In genomic region chr12:52528641-52529143, GRCh38 we compare ENCODE assay signal across 29 cellular contexts. TPM values are rescaled to one million over a fixed set of nuclear protein-coding genes. Genes with fewer than 3 reads are reported as not detected.
DNase-seq lines count a peak whose midpoint lies in the region; ATAC-seq and TF ChIP-seq lines count a peak whose summit lies in the region.
"Had no signal": no experiment of that assay in that cellular context is flagged by ENCODE, and none has a peak within 500 bp of the region (broad histone marks: within the 10 kb centered on the region; RNA-seq: fewer than 3 reads in every experiment).

No MANE protein-coding gene starts in this region.

- TF ChIP-seq CTCF in body of pancreas (IDR thresholded peaks at IDR 0.05): no peak
- no peak for TF ChIP-seq CTCF in sigmoid colon (IDR thresholded peaks at IDR 0.05)

- no peak overlapping the region for H3K4me3 ChIP-seq in body of pancreas
- H3K4me3 ChIP-seq in sigmoid colon: no peak overlapping the region
- H3K4me3 ChIP-seq: skin epidermis, thyroid gland had no signal

- H3K36me3 ChIP-seq in body of pancreas (replicated peaks in 1 of 2; ENCODE audit: insufficient read depth in 1 of 2, low read depth in 2 of 2): no peaks in the 10 kb centered on the region
- H3K36me3 ChIP-seq in sigmoid colon: no peaks in the 10 kb centered on the region
- H3K36me3 ChIP-seq: thyroid gland had no signal

- no peaks in the 10 kb centered on the region for H3K27me3 Mint-ChIP-seq in activated CD4-positive, alpha-beta memory T cell treated with anti-CD3 and anti-CD28 coated beads for 36 hours
- H3K27me3 Mint-ChIP-seq in activated CD4-positive, alpha-beta memory T cell treated with anti-CD3 and anti-CD28 coated beads, Interleukin-2, amount 10 ng/mL, durations not matched to agents 7 days and 5 days: no peaks in the 10 kb centered on the region
- H3K27me3 Mint-ChIP-seq: activated naive CD8-positive, alpha-beta T cell; activated T-helper 17 cell treated with anti-CD3 and anti-CD28 coated beads, Interleukin-2, amount 50 U/mL, for 72 hours had no signal

- H3K27ac ChIP-seq in body of pancreas: peak overlapping the region in 3 of 4 donors; percentile 12 to 79 (median 39)
- no peak overlapping the region for H3K27ac ChIP-seq in sigmoid colon
- H3K27ac ChIP-seq: epithelial cell of prostate, thyroid gland had no signal

- H3K27ac Mint-ChIP-seq in activated CD4-positive, alpha-beta memory T cell treated with anti-CD3 and anti-CD28 coated beads for 36 hours: no peak overlapping the region
- H3K27ac Mint-ChIP-seq in activated CD4-positive, alpha-beta memory T cell treated with anti-CD3 and anti-CD28 coated beads, Interleukin-2, amount 10 ng/mL, durations not matched to agents 7 days and 5 days: no peak overlapping the region
- H3K27ac Mint-ChIP-seq: activated naive CD8-positive, alpha-beta T cell; activated T-helper 17 cell treated with anti-CD3 and anti-CD28 coated beads, Interleukin-2, amount 50 U/mL, for 72 hours; CD8-positive, alpha-beta memory T cell; WTC11 had no signal

- CTCF ChIA-PET in activated CD4-positive, alpha-beta memory T cell treated with anti-CD3 and anti-CD28 coated beads for 36 hours (lab: Charles Lee): no interaction called here
- CTCF ChIA-PET in activated CD4-positive, alpha-beta memory T cell treated with anti-CD3 and anti-CD28 coated beads, Interleukin-2, amount 10 ng/mL, durations not matched to agents 7 days and 5 days (lab: Charles Lee): no interaction called here

- H3K27me3 ChIP-seq in body of pancreas: no peaks in the 10 kb centered on the region
- H3K27me3 ChIP-seq in sigmoid colon: no peaks in the 10 kb centered on the region
- H3K27me3 ChIP-seq: thyroid gland had no signal

- intact Hi-C loops in activated CD4-positive, alpha-beta memory T cell treated with anti-CD3 and anti-CD28 coated beads for 36 hours (cut with micrococcal nuclease): no loop called here
- intact Hi-C loops in body of pancreas (cut with DNase I) (no loop called here), posterior cingulate gyrus (cut with DNase I) (no loop called here), sigmoid colon (cut with DNase I) (no loop called here)

- no peaks in the 10 kb centered on the region for H3K9me3 Mint-ChIP-seq in activated CD4-positive, alpha-beta memory T cell treated with anti-CD3 and anti-CD28 coated beads for 36 hours
- H3K9me3 Mint-ChIP-seq in activated CD4-positive, alpha-beta memory T cell treated with anti-CD3 and anti-CD28 coated beads, Interleukin-2, amount 10 ng/mL, durations not matched to agents 7 days and 5 days: no peaks in the 10 kb centered on the region
- H3K9me3 Mint-ChIP-seq: activated T-helper 17 cell treated with anti-CD3 and anti-CD28 coated beads, Interleukin-2, amount 50 U/mL, for 72 hours; CD8-positive, alpha-beta memory T cell; WTC11 had no signal

- H3K4me1 Mint-ChIP-seq in activated CD4-positive, alpha-beta memory T cell treated with anti-CD3 and anti-CD28 coated beads for 36 hours (ENCODE audit: low read depth): no peaks in the 10 kb centered on the region
- H3K4me1 Mint-ChIP-seq in activated CD4-positive, alpha-beta memory T cell treated with anti-CD3 and anti-CD28 coated beads, Interleukin-2, amount 10 ng/mL, durations not matched to agents 7 days and 5 days: peaks cover 8% of the 10 kb centered on the region
- H3K4me1 Mint-ChIP-seq: activated T-helper 17 cell treated with anti-CD3 and anti-CD28 coated beads, Interleukin-2, amount 50 U/mL, for 72 hours; WTC11 had no signal

- POLR2A ChIA-PET in activated CD4-positive, alpha-beta memory T cell treated with anti-CD3 and anti-CD28 coated beads for 36 hours (lab: Charles Lee): no interaction called here
- POLR2A ChIA-PET in activated CD4-positive, alpha-beta memory T cell treated with anti-CD3 and anti-CD28 coated beads, Interleukin-2, amount 10 ng/mL, durations not matched to agents 7 days and 5 days (lab: Charles Lee): no interaction called here

- H3K4me1 ChIP-seq in body of pancreas: peaks cover 7% of the 10 kb centered on the region
- peaks cover 0 to 3% (median under 1%) of the 10 kb centered on the region in 4 donors for H3K4me1 ChIP-seq in sigmoid colon
- H3K4me1 ChIP-seq: thyroid gland had no signal

- H3K36me3 Mint-ChIP-seq in activated CD4-positive, alpha-beta memory T cell treated with anti-CD3 and anti-CD28 coated beads for 36 hours: no peaks in the 10 kb centered on the region
- H3K36me3 Mint-ChIP-seq in activated CD4-positive, alpha-beta memory T cell treated with anti-CD3 and anti-CD28 coated beads, Interleukin-2, amount 10 ng/mL, durations not matched to agents 7 days and 5 days (ENCODE audit: low read depth): no peaks in the 10 kb centered on the region
- H3K36me3 Mint-ChIP-seq: activated naive CD8-positive, alpha-beta T cell; CD8-positive, alpha-beta memory T cell; WTC11 had no signal

- TF ChIP-seq POLR2A in body of pancreas (IDR thresholded peaks at IDR 0.05): no peak
- no peak for TF ChIP-seq POLR2A in sigmoid colon (IDR thresholded peaks at IDR 0.05)

- WGBS in body of pancreas, 2 donors: 38 to 60% methylated on average over 5 to 8 of the region's 8 CpGs
- 68 to 88% methylated on average over 8 of the region's 8 CpGs for WGBS in sigmoid colon, 2 donors

- H3K9me3 ChIP-seq in body of pancreas (no peaks in the 10 kb centered on the region), sigmoid colon (no peaks in the 10 kb centered on the region)
- H3K9me3 ChIP-seq: thyroid gland had no signal

- H3K4me3 Mint-ChIP-seq in activated CD4-positive, alpha-beta memory T cell treated with anti-CD3 and anti-CD28 coated beads for 36 hours: no peak overlapping the region
- H3K4me3 Mint-ChIP-seq in activated CD4-positive, alpha-beta memory T cell treated with anti-CD3 and anti-CD28 coated beads, Interleukin-2, amount 10 ng/mL, durations not matched to agents 7 days and 5 days: no peak overlapping the region
- H3K4me3 Mint-ChIP-seq: activated naive CD8-positive, alpha-beta T cell; activated T-helper 17 cell treated with anti-CD3 and anti-CD28 coated beads, Interleukin-2, amount 50 U/mL, for 72 hours; CD8-positive, alpha-beta memory T cell; WTC11 had no signal

- peak; percentile 80 for ATAC-seq in body of pancreas
- no peak for ATAC-seq in HG03039 (IDR thresholded peaks at IDR 0.05; ENCODE audit: unreplicated experiment)
- ATAC-seq: activated T-helper 17 cell treated with anti-CD3 and anti-CD28 coated beads, Interleukin-2, amount 50 U/mL, for 72 hours; left cardiac atrium; stimulated activated naive CD8-positive, alpha-beta T cell treated with anti-CD3 and anti-CD28 coated beads, Interleukin-15, Interleukin-2, amounts not matched to agents 100 U/mL and 50 U/mL, for 24 hours; WTC11 had no signal

- DNase-seq in activated CD4-positive, alpha-beta memory T cell treated with anti-CD3 and anti-CD28 coated beads for 36 hours: peak; percentile 7
- no peak for DNase-seq in activated CD4-positive, alpha-beta memory T cell treated with anti-CD3 and anti-CD28 coated beads, Interleukin-2, amount 10 ng/mL, durations not matched to agents 7 days and 5 days
- DNase-seq in body of pancreas (peak; percentile 46 to 60 (median 53)), islet precursor cell (peak; percentile 34), posterior cingulate gyrus (peak in 8 of 10 donors; percentile 29 to 93 (median 66)), AG08396 (ENCODE audit: low spot score) (no peak), sigmoid colon (no peak)
- DNase-seq: activated CD4-positive, alpha-beta T cell treated with anti-CD3 and anti-CD28 coated beads, Interleukin-2, amount 50 U/mL, for 1 hour; AML-193; CD8-positive, alpha-beta memory T cell; left cardiac atrium; mammary epithelial cell; NCI-H1694; NCI-H524; stimulated activated naive CD8-positive, alpha-beta T cell treated with anti-CD3 and anti-CD28 coated beads, Interleukin-15, Interleukin-2, amounts not matched to agents 100 U/mL and 50 U/mL, for 24 hours; SW 1271; T1000 had no signal

- no peak for TF ChIP-seq EP300 in sigmoid colon (IDR thresholded peaks at IDR 0.05)

RNA-seq across cellular contexts. Expression of gene KRT5, which starts 8.5 kb away (rescaled TPM):
- total RNA-seq in activated CD4-positive, alpha-beta memory T cell treated with anti-CD3 and anti-CD28 coated beads for 36 hours: not detected
- total RNA-seq in activated CD4-positive, alpha-beta memory T cell treated with anti-CD3 and anti-CD28 coated beads, Interleukin-2, amount 10 ng/mL, durations not matched to agents 7 days and 5 days: not detected
- total RNA-seq in body of pancreas: 1 to 10 TPM in 1 of 2 donors, under 1 TPM in 1; 0.52 to 2.0 TPM
- under 1 TPM in 1 of 4 donors, not detected in 3; 0.36 TPM for total RNA-seq in sigmoid colon
- polyA plus RNA-seq in sigmoid colon: 1 to 10 TPM in 2 of 3 donors, not detected in 1; 1.1 to 7.8 TPM
- total RNA-seq: activated T-helper 17 cell treated with anti-CD3 and anti-CD28 coated beads, Interleukin-2, amount 50 U/mL, for 72 hours; CD8-positive, alpha-beta memory T cell; H4; LHCN-M2; WTC11 had no signal
- polyA plus RNA-seq: CD8-positive, alpha-beta memory T cell had no signal

RNA-seq across cellular contexts. Expression of gene KRT71, which starts 24.3 kb away (rescaled TPM):
- total RNA-seq in activated CD4-positive, alpha-beta memory T cell treated with anti-CD3 and anti-CD28 coated beads for 36 hours: not detected
- total RNA-seq in activated CD4-positive, alpha-beta memory T cell treated with anti-CD3 and anti-CD28 coated beads, Interleukin-2, amount 10 ng/mL, durations not matched to agents 7 days and 5 days: not detected
- total RNA-seq in body of pancreas: not detected
- not detected for total RNA-seq in sigmoid colon
- polyA plus RNA-seq in sigmoid colon: not detected
- total RNA-seq: A172; activated T-helper 17 cell treated with anti-CD3 and anti-CD28 coated beads, Interleukin-2, amount 50 U/mL, for 72 hours; astrocyte; CD8-positive, alpha-beta memory T cell; H4; left cardiac atrium; LHCN-M2; mammary epithelial cell; pulmonary artery endothelial cell; thyroid gland; WTC11 had no signal
- polyA plus RNA-seq: CD8-positive, alpha-beta memory T cell; mammary epithelial cell had no signal

RNA-seq across cellular contexts. Expression of gene KRT6A, which starts 35.6 kb away (rescaled TPM):
- not detected for total RNA-seq in activated CD4-positive, alpha-beta memory T cell treated with anti-CD3 and anti-CD28 coated beads for 36 hours
- total RNA-seq in activated CD4-positive, alpha-beta memory T cell treated with anti-CD3 and anti-CD28 coated beads, Interleukin-2, amount 10 ng/mL, durations not matched to agents 7 days and 5 days: not detected
- total RNA-seq in body of pancreas: not detected
- total RNA-seq in sigmoid colon: not detected
- 1 to 10 TPM in 1 of 3 donors, under 1 TPM in 1, not detected in 1; 0.19 to 6.0 TPM for polyA plus RNA-seq in sigmoid colon
- total RNA-seq: A172; activated T-helper 17 cell treated with anti-CD3 and anti-CD28 coated beads, Interleukin-2, amount 50 U/mL, for 72 hours; CD8-positive, alpha-beta memory T cell; H4; LHCN-M2; WTC11 had no signal
- polyA plus RNA-seq: CD8-positive, alpha-beta memory T cell had no signal

RNA-seq across cellular contexts. Expression of gene KRT74, which starts 45.0 kb away (rescaled TPM):
- not detected for total RNA-seq in activated CD4-positive, alpha-beta memory T cell treated with anti-CD3 and anti-CD28 coated beads for 36 hours
- not detected for total RNA-seq in activated CD4-positive, alpha-beta memory T cell treated with anti-CD3 and anti-CD28 coated beads, Interleukin-2, amount 10 ng/mL, durations not matched to agents 7 days and 5 days
- total RNA-seq in body of pancreas: not detected
- not detected for total RNA-seq in sigmoid colon
- not detected for polyA plus RNA-seq in sigmoid colon
- total RNA-seq: A172; activated T-helper 17 cell treated with anti-CD3 and anti-CD28 coated beads, Interleukin-2, amount 50 U/mL, for 72 hours; astrocyte; CD8-positive, alpha-beta memory T cell; H4; left cardiac atrium; LHCN-M2; mammary epithelial cell; pulmonary artery endothelial cell; thyroid gland; WTC11 had no signal
- polyA plus RNA-seq: CD8-positive, alpha-beta memory T cell had no signal

RNA-seq across cellular contexts. Expression of gene KRT6C, which starts 55.1 kb away (rescaled TPM):
- not detected for total RNA-seq in activated CD4-positive, alpha-beta memory T cell treated with anti-CD3 and anti-CD28 coated beads for 36 hours
- not detected for total RNA-seq in activated CD4-positive, alpha-beta memory T cell treated with anti-CD3 and anti-CD28 coated beads, Interleukin-2, amount 10 ng/mL, durations not matched to agents 7 days and 5 days
- total RNA-seq in body of pancreas: not detected
- not detected for total RNA-seq in sigmoid colon
- polyA plus RNA-seq in sigmoid colon: under 1 TPM in 1 of 3 donors, not detected in 2; 0.60 TPM
- total RNA-seq: A172; activated T-helper 17 cell treated with anti-CD3 and anti-CD28 coated beads, Interleukin-2, amount 50 U/mL, for 72 hours; astrocyte; CD8-positive, alpha-beta memory T cell; H4; left cardiac atrium; LHCN-M2; pulmonary artery endothelial cell; thyroid gland; WTC11 had no signal
- polyA plus RNA-seq: CD8-positive, alpha-beta memory T cell had no signal

Comparison
In these comparisons a context has a peak if more than half of its experiments do, and no peak if none do; other contexts are left out.
1. DNase-seq: peak in activated CD4-positive, alpha-beta memory T cell treated with anti-CD3 and anti-CD28 coated beads for 36 hours (single experiment), body of pancreas (4 of 4), islet precursor cell (single experiment) and posterior cingulate gyrus (8 of 10); none in activated CD4-positive, alpha-beta memory T cell treated with anti-CD3 and anti-CD28 coated beads, Interleukin-2, amount 10 ng/mL, durations not matched to agents 7 days and 5 days (single experiment), AG08396 (single experiment) and sigmoid colon (single experiment).
2. H3K27ac ChIP-seq: peak in body of pancreas (3 of 4); none in sigmoid colon (0 of 4).